In the genomic region with DNA sequence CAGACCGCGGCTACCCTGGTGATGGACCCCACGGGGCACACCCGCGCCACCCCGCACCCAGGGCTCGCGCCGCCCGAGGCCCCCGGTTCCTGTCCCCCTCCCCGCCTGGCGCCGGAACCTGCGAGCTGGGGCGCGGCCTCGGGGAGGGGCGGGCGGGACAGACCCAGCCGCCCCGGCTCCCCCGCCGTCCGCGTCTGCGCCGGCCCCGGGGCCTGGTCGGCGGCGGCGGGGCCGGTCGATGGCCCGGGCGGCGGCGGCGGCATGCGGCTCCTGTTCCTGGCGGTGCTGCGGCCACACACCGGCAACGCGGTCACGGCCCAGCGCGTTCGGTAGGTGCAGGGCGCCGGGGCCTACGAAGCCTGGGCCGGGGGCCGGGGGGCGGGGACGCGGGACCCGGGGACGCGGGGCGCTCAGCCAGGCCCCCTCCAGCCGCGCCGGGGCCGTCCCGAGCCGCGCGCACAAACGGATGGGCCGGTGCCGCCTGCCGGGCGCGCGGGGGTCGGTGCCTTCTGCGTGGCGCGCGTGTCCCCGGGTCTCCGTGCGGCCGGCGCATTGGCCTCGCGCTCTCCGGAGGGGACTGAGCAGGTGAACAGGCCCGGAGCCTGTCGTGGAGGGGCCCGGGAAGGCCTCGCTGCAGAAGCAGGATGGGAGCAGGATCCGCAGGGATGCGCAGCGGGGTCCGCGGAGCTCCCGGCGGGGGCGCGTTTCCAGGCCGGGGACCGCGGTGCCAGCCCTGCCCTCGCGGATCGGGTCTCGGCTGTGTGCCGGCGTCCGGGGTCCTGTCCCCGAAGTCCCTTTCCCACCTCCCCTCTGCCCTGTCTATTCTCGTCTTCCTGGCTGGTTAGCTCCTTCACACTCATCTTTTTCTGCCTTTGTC, we compare ENCODE assay signal across 9 cellular contexts. TPM values are rescaled to one million over a fixed set of nuclear protein-coding genes. Genes with fewer than 3 reads are reported as not detected.
DNase-seq lines count a peak whose midpoint lies in the region; ATAC-seq, FAIRE-seq and TF ChIP-seq lines count a peak whose summit lies in the region.
"Had no signal": no experiment of that assay in that cellular context is flagged by ENCODE, and none has a peak within 500 bp of the region (broad histone marks: within the 10 kb centered on the region; RNA-seq: fewer than 3 reads in every experiment).

A gene (plus strand): TSS at position 158 of the 877 bp plus-strand sequence. CDS start 104 bp downstream, at position 262.

- H3K4me1 ChIP-seq in right lobe of liver = peaks cover 0 to 6% (median 0%) of the 10 kb centered on the region in 4 donors

- TF ChIP-seq POLR2A in right lobe of liver (IDR thresholded peaks at IDR 0.05) = peak; percentile 28

- DNase-seq in activated naive CD8-positive, alpha-beta T cell treated with anti-CD3 and anti-CD28 coated beads, Interleukin-2, amount 10 ng/mL, durations not matched to agents 7 days and 5 days = no peak
- DNase-seq in activated naive CD8-positive, alpha-beta T cell treated with anti-CD3 and anti-CD28 coated beads for 36 hours = no peak
- DNase-seq in WTC11 (ENCODE audit: low spot score) (no peak), right lobe of liver (peak in 1 of 3 donors; percentile 37), type B pancreatic cell (ENCODE audit: extremely low spot score, unreplicated experiment) (no peak), RCC 7860 (ENCODE audit: low spot score) (no peak), left colon (no peak)
- no peak for DNase-seq in naive thymus-derived CD8-positive, alpha-beta T cell
- DNase-seq: CD4-positive, alpha-beta T cell had no signal

- WGBS in right lobe of liver (ENCODE audit: insufficient coverage, low coverage, low lambda C conversion rate, missing lambda C conversion rate) = 2% methylated on average over 49 of the region's 115 CpGs

- H3K36me3 Mint-ChIP-seq in activated naive CD8-positive, alpha-beta T cell treated with anti-CD3 and anti-CD28 coated beads, Interleukin-2, amount 10 ng/mL, durations not matched to agents 7 days and 5 days = no peaks in the 10 kb centered on the region
- no peaks in the 10 kb centered on the region for H3K36me3 Mint-ChIP-seq in activated naive CD8-positive, alpha-beta T cell treated with anti-CD3 and anti-CD28 coated beads for 36 hours
- H3K36me3 Mint-ChIP-seq in WTC11 (peaks cover 44% of the 10 kb centered on the region), type B pancreatic cell (no peaks in the 10 kb centered on the region)
- H3K36me3 Mint-ChIP-seq in naive thymus-derived CD8-positive, alpha-beta T cell = peaks cover 0 to 6% (median 0%) of the 10 kb centered on the region in 3 donors

- no peaks in the 10 kb centered on the region for H3K9me3 ChIP-seq in right lobe of liver

- H3K27me3 ChIP-seq in right lobe of liver = no peaks in the 10 kb centered on the region

- intact Hi-C loops in right lobe of liver (cut with DNase I) = no loop called here
- intact Hi-C loops in left colon (cut with DNase I, micrococcal nuclease) = no loop called here

- peaks cover 32% of the 10 kb centered on the region for H3K27me3 Mint-ChIP-seq in activated naive CD8-positive, alpha-beta T cell treated with anti-CD3 and anti-CD28 coated beads, Interleukin-2, amount 10 ng/mL, durations not matched to agents 7 days and 5 days
- H3K27me3 Mint-ChIP-seq in activated naive CD8-positive, alpha-beta T cell treated with anti-CD3 and anti-CD28 coated beads for 36 hours = peaks cover 32% of the 10 kb centered on the region
- H3K27me3 Mint-ChIP-seq in WTC11 (ENCODE audit: low read depth) (peaks cover 21% of the 10 kb centered on the region), type B pancreatic cell (peaks cover 56% of the 10 kb centered on the region)
- H3K27me3 Mint-ChIP-seq in naive thymus-derived CD8-positive, alpha-beta T cell = peaks cover 13 to 31% (median 28%) of the 10 kb centered on the region in 5 donors

- no peaks in the 10 kb centered on the region for H3K9me3 Mint-ChIP-seq in activated naive CD8-positive, alpha-beta T cell treated with anti-CD3 and anti-CD28 coated beads, Interleukin-2, amount 10 ng/mL, durations not matched to agents 7 days and 5 days
- H3K9me3 Mint-ChIP-seq in activated naive CD8-positive, alpha-beta T cell treated with anti-CD3 and anti-CD28 coated beads for 36 hours = no peaks in the 10 kb centered on the region
- peaks cover 38% of the 10 kb centered on the region for H3K9me3 Mint-ChIP-seq in WTC11
- H3K9me3 Mint-ChIP-seq in type B pancreatic cell = no peaks in the 10 kb centered on the region
- H3K9me3 Mint-ChIP-seq in naive thymus-derived CD8-positive, alpha-beta T cell = peaks cover 0 to 2% (median 0%) of the 10 kb centered on the region in 9 donors
- H3K9me3 Mint-ChIP-seq: CD4-positive, alpha-beta T cell had no signal

- no peaks in the 10 kb centered on the region for H3K4me1 Mint-ChIP-seq in activated naive CD8-positive, alpha-beta T cell treated with anti-CD3 and anti-CD28 coated beads, Interleukin-2, amount 10 ng/mL, durations not matched to agents 7 days and 5 days
- H3K4me1 Mint-ChIP-seq in activated naive CD8-positive, alpha-beta T cell treated with anti-CD3 and anti-CD28 coated beads for 36 hours = no peaks in the 10 kb centered on the region
- H3K4me1 Mint-ChIP-seq in WTC11 (no peaks in the 10 kb centered on the region), type B pancreatic cell (ENCODE audit: unreplicated experiment) (no peaks in the 10 kb centered on the region)
- peaks cover 0 to 8% (median 0%) of the 10 kb centered on the region in 4 donors for H3K4me1 Mint-ChIP-seq in naive thymus-derived CD8-positive, alpha-beta T cell

- POLR2A ChIA-PET in activated naive CD8-positive, alpha-beta T cell treated with anti-CD3 and anti-CD28 coated beads, Interleukin-2, amount 10 ng/mL, durations not matched to agents 7 days and 5 days (lab: Charles Lee) = no interaction called here
- POLR2A ChIA-PET in WTC11 (lab: Charles Lee) = no interaction called here
- POLR2A ChIA-PET in naive thymus-derived CD8-positive, alpha-beta T cell (lab: Charles Lee) = no interaction called here

- H3K4me3 ChIP-seq in right lobe of liver = peak within 1 kb of the TSS; percentile 54 to 67 (median 65)

- H3K27ac Mint-ChIP-seq in activated naive CD8-positive, alpha-beta T cell treated with anti-CD3 and anti-CD28 coated beads, Interleukin-2, amount 10 ng/mL, durations not matched to agents 7 days and 5 days = no peak within 1 kb of the TSS
- no peak within 1 kb of the TSS for H3K27ac Mint-ChIP-seq in activated naive CD8-positive, alpha-beta T cell treated with anti-CD3 and anti-CD28 coated beads for 36 hours
- H3K27ac Mint-ChIP-seq in WTC11 (no peak within 1 kb of the TSS), type B pancreatic cell (no peak within 1 kb of the TSS)
- H3K27ac Mint-ChIP-seq in naive thymus-derived CD8-positive, alpha-beta T cell = no peak within 1 kb of the TSS
- H3K27ac Mint-ChIP-seq: CD4-positive, alpha-beta T cell had no signal

- no peak for FAIRE-seq in RCC 7860 (lab: Jason Lieb, UNC)

- peak within 1 kb of the TSS; percentile 48 for H3K4me3 Mint-ChIP-seq in activated naive CD8-positive, alpha-beta T cell treated with anti-CD3 and anti-CD28 coated beads, Interleukin-2, amount 10 ng/mL, durations not matched to agents 7 days and 5 days
- H3K4me3 Mint-ChIP-seq in activated naive CD8-positive, alpha-beta T cell treated with anti-CD3 and anti-CD28 coated beads for 36 hours = no peak within 1 kb of the TSS
- peak within 1 kb of the TSS; percentile 57 for H3K4me3 Mint-ChIP-seq in WTC11
- H3K4me3 Mint-ChIP-seq in type B pancreatic cell = peak within 1 kb of the TSS; percentile 85
- H3K4me3 Mint-ChIP-seq in naive thymus-derived CD8-positive, alpha-beta T cell = peak within 1 kb of the TSS in 2 of 10 donors; percentile 27 to 60
- H3K4me3 Mint-ChIP-seq: CD4-positive, alpha-beta T cell had no signal

- TF ChIP-seq CTCF in WTC11 (IDR thresholded peaks at IDR 0.05) (no peak), right lobe of liver (IDR thresholded peaks at IDR 0.05) (no peak), type B pancreatic cell (conservative IDR thresholded peaks at IDR 0.05) (no peak)

- H3K27ac ChIP-seq in right lobe of liver = peak within 1 kb of the TSS; percentile 89 to 95 (median 89)

- no peaks in the 10 kb centered on the region for H3K36me3 ChIP-seq in right lobe of liver

- ATAC-seq in activated naive CD8-positive, alpha-beta T cell treated with anti-CD3 and anti-CD28 coated beads, Interleukin-2, amount 10 ng/mL, durations not matched to agents 7 days and 5 days (ENCODE audit: low read depth) = no peak
- ATAC-seq in WTC11 (peak; percentile 26), right lobe of liver (peak; percentile 56 to 71 (median 64)), left colon (no peak)
- no peak for ATAC-seq in naive thymus-derived CD8-positive, alpha-beta T cell

- CTCF ChIA-PET in WTC11 (lab: Charles Lee) = no interaction called here

TF ChIP-seq in WTC11, 78 proteins besides CTCF, POLR2A, EP300 and RAD21 (continues in another document):
- TF ChIP-seq, protein P1, sequence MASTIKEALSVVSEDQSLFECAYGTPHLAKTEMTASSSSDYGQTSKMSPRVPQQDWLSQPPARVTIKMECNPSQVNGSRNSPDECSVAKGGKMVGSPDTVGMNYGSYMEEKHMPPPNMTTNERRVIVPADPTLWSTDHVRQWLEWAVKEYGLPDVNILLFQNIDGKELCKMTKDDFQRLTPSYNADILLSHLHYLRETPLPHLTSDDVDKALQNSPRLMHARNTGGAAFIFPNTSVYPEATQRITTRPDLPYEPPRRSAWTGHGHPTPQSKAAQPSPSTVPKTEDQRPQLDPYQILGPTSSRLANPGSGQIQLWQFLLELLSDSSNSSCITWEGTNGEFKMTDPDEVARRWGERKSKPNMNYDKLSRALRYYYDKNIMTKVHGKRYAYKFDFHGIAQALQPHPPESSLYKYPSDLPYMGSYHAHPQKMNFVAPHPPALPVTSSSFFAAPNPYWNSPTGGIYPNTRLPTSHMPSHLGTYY (CRISPR knock-in tag; IDR thresholded peaks at IDR 0.05) = no peak
- TF ChIP-seq ZNF423 (CRISPR knock-in tag; IDR thresholded peaks at IDR 0.05) (no peak), GRHL2 (CRISPR knock-in tag; IDR thresholded peaks at IDR 0.05; ENCODE audit: insufficient replicate concordance, severe bottlenecking) (no peak), IRF2 (CRISPR knock-in tag; IDR thresholded peaks at IDR 0.05; ENCODE audit: borderline replicate concordance, low read depth) (no peak)

RNA-seq across cellular contexts. Expression of the gene that starts here (rescaled TPM):
- total RNA-seq in activated naive CD8-positive, alpha-beta T cell treated with anti-CD3 and anti-CD28 coated beads, Interleukin-2, amount 10 ng/mL, durations not matched to agents 7 days and 5 days = not detected
- under 1 TPM; 0.27 to 0.30 TPM for total RNA-seq in activated naive CD8-positive, alpha-beta T cell treated with anti-CD3 and anti-CD28 coated beads for 36 hours
- 1.4 to 1.5 TPM (median 1.5 TPM) in 3 replicates for total RNA-seq in WTC11 (2021)
- 10 to 100 TPM; 14.9 to 21.9 (median 20.2) TPM for total RNA-seq in right lobe of liver
- total RNA-seq in type B pancreatic cell (ENCODE audit: low replicate concordance) = 2.5 and 2.6 TPM in 2 replicates
- total RNA-seq in naive thymus-derived CD8-positive, alpha-beta T cell = not detected
- polyA plus RNA-seq in naive thymus-derived CD8-positive, alpha-beta T cell = not detected
- total RNA-seq in left colon = not detected

Comparison
In these comparisons a context has a peak if more than half of its experiments do, and no peak if none do; other contexts are left out.
1. ATAC-seq: peak in WTC11 (single experiment) and right lobe of liver (4 of 4); none in activated naive CD8-positive, alpha-beta T cell treated with anti-CD3 and anti-CD28 coated beads, Interleukin-2, amount 10 ng/mL, durations not matched to agents 7 days and 5 days (single experiment), naive thymus-derived CD8-positive, alpha-beta T cell (0 of 2) and left colon (single experiment).